Comparison of ENCODE assay signal across 24 cellular contexts in genomic region chr1:62727656-62728396, GRCh38. TPM values are rescaled to one million over a fixed set of nuclear protein-coding genes. Genes with fewer than 3 reads are reported as not detected.
A peak's percentile ranks its signal among the peaks of the same experiment; 100 is the strongest.
DNase-seq lines count a peak whose midpoint lies in the region; ATAC-seq and TF ChIP-seq lines count a peak whose summit lies in the region.
"Had no signal": no experiment of that assay in that cellular context is flagged by ENCODE, and none has a peak within 500 bp of the region (broad histone marks: within the 10 kb centered on the region; RNA-seq: fewer than 3 reads in every experiment).

No MANE protein-coding gene starts in this region.

- no peaks in the 10 kb centered on the region for H3K36me3 Mint-ChIP-seq in GM23338 (ENCODE audit: low read depth)
- H3K36me3 Mint-ChIP-seq in activated T-helper 2 cell treated with anti-CD3 and anti-CD28 coated beads, Interferon-gamma antibody, Interleukin-2, Interleukin-4, amounts not matched to agents 10 μg/mL and 5 μg/mL and 100 μg/mL, durations not matched to agents 14 hours and 24 hours and 36 hours (ENCODE audit: low read depth), result no peaks in the 10 kb centered on the region

- TF ChIP-seq POLR2A in uterus (IDR thresholded peaks at IDR 0.05), result no peak

- H3K36me3 ChIP-seq in ACC112 (ENCODE audit: insufficient read depth, low read length) (no peaks in the 10 kb centered on the region), GM23338 (ENCODE audit: insufficient read depth) (no peaks in the 10 kb centered on the region), ascending aorta (no peaks in the 10 kb centered on the region), uterus (no peaks in the 10 kb centered on the region)
- H3K36me3 ChIP-seq: SJSA1, upper lobe of left lung had no signal

- H4K20me1 ChIP-seq in GM23338 (replicated peaks; ENCODE audit: insufficient read depth), result no peaks in the 10 kb centered on the region

- H3K27me3 ChIP-seq in ACC112 (ENCODE audit: insufficient read depth, low read length) (no peaks in the 10 kb centered on the region), GM23338 (ENCODE audit: insufficient read depth) (no peaks in the 10 kb centered on the region), ascending aorta (no peaks in the 10 kb centered on the region), uterus (no peaks in the 10 kb centered on the region)
- H3K27me3 ChIP-seq: SJSA1, upper lobe of left lung had no signal

- no peaks in the 10 kb centered on the region for H3K27me3 Mint-ChIP-seq in GM23338 (ENCODE audit: insufficient read depth, low read depth, poor library complexity)
- H3K27me3 Mint-ChIP-seq in activated T-helper 2 cell treated with anti-CD3 and anti-CD28 coated beads, Interferon-gamma antibody, Interleukin-2, Interleukin-4, amounts not matched to agents 10 μg/mL and 5 μg/mL and 100 μg/mL, durations not matched to agents 14 hours and 24 hours and 36 hours (ENCODE audit: low read depth), result peaks cover 8% of the 10 kb centered on the region
- H3K27me3 Mint-ChIP-seq: activated CD4-positive, alpha-beta T cell treated with anti-CD3 and anti-CD28 coated beads for 36 hours had no signal

- peaks cover 45% of the 10 kb centered on the region for H3K4me1 Mint-ChIP-seq in GM23338
- H3K4me1 Mint-ChIP-seq in activated T-helper 2 cell treated with anti-CD3 and anti-CD28 coated beads, Interferon-gamma antibody, Interleukin-2, Interleukin-4, amounts not matched to agents 10 μg/mL and 5 μg/mL and 100 μg/mL, durations not matched to agents 14 hours and 24 hours and 36 hours (ENCODE audit: low read depth), result peaks cover 6% of the 10 kb centered on the region

- H3K9me3 ChIP-seq in ascending aorta (no peaks in the 10 kb centered on the region), uterus (no peaks in the 10 kb centered on the region)
- H3K9me3 ChIP-seq: SJSA1, upper lobe of left lung had no signal

- peak; percentile 31; the same call in 2 of the 3 replicates for ATAC-seq in GM23338
- ATAC-seq: activated CD4-positive, alpha-beta T cell treated with anti-CD3 and anti-CD28 coated beads for 36 hours had no signal

- no peak for TF ChIP-seq CTCF in GM23338 (conservative IDR thresholded peaks at IDR 0.05; ENCODE audit: low read depth in 2 of 2)
- no peak for TF ChIP-seq CTCF in ascending aorta (IDR thresholded peaks at IDR 0.05)
- no peak for TF ChIP-seq CTCF in uterus (IDR thresholded peaks at IDR 0.05)

- no peaks in the 10 kb centered on the region for H3K9me2 ChIP-seq in GM23338 (ENCODE audit: insufficient read depth)

- DNase-seq in GM23338 (ENCODE audit: low spot score) (peak; percentile 61), ascending aorta (ENCODE audit: low spot score in 2 of 2) (no peak), iPS-NIHi11 (ENCODE audit: low spot score) (peak; percentile 26), KG1 (lab: John Stamatoyannopoulos, UW) (no peak), uterus (no peak)
- no peak for DNase-seq in activated naive CD4-positive, alpha-beta T cell treated with Interleukin-2 at 50 U/mL for 16 hours
- no peak for DNase-seq in activated T-helper 2 cell treated with anti-CD3 and anti-CD28 coated beads, Interferon-gamma antibody, Interleukin-2, Interleukin-4, amounts not matched to agents 10 μg/mL and 5 μg/mL and 100 μg/mL, durations not matched to agents 14 hours and 24 hours and 36 hours (ENCODE audit: low spot score)
- DNase-seq: activated CD4-positive, alpha-beta T cell treated with anti-CD3 and anti-CD28 coated beads for 36 hours; activated gamma-delta T cell treated with Interleukin-2 at 50 U/mL for 16 hours; aorta; islet precursor cell; KBM-7; NCI-H1092; NCI-H2081; NCI-H524 treated with DMSO at 0.1 percent for 48 hours; nephron progenitor cell; retina; T-helper 9 cell; upper lobe of left lung had no signal

- no peaks in the 10 kb centered on the region; the same call in 1 of the 2 replicates for H3F3A ChIP-seq in GM23338 (replicated peaks; ENCODE audit: low read depth)

- H3K9me3 Mint-ChIP-seq in GM23338, result no peaks in the 10 kb centered on the region
- H3K9me3 Mint-ChIP-seq in activated T-helper 2 cell treated with anti-CD3 and anti-CD28 coated beads, Interferon-gamma antibody, Interleukin-2, Interleukin-4, amounts not matched to agents 10 μg/mL and 5 μg/mL and 100 μg/mL, durations not matched to agents 14 hours and 24 hours and 36 hours, result no peaks in the 10 kb centered on the region
- H3K9me3 Mint-ChIP-seq: nephron progenitor cell; stimulated activated naive CD8-positive, alpha-beta T cell treated with anti-CD3 and anti-CD28 coated beads, Interleukin-15, Interleukin-2, amounts not matched to agents 100 ng/mL and 50 ng/mL, for 24 hours had no signal

- H3K4me1 ChIP-seq in ACC112 (ENCODE audit: control insufficient read depth, insufficient read depth, low read length, unreplicated experiment), result peaks cover 31% of the 10 kb centered on the region
- peaks cover 17% of the 10 kb centered on the region for H3K4me1 ChIP-seq in GM23338 (ENCODE audit: insufficient read depth)
- H3K4me1 ChIP-seq in ascending aorta, result peaks cover 0 to 16% of the 10 kb centered on the region in 2 donors
- H3K4me1 ChIP-seq in uterus, result no peaks in the 10 kb centered on the region

- no peak overlapping the region for H3K4me2 ChIP-seq in GM23338

- no peak overlapping the region for H3K4me3 Mint-ChIP-seq in GM23338
- no peak overlapping the region for H3K4me3 Mint-ChIP-seq in activated T-helper 2 cell treated with anti-CD3 and anti-CD28 coated beads, Interferon-gamma antibody, Interleukin-2, Interleukin-4, amounts not matched to agents 10 μg/mL and 5 μg/mL and 100 μg/mL, durations not matched to agents 14 hours and 24 hours and 36 hours (ENCODE audit: low read depth)
- H3K4me3 Mint-ChIP-seq: activated CD4-positive, alpha-beta T cell treated with anti-CD3 and anti-CD28 coated beads for 36 hours; nephron progenitor cell; stimulated activated naive CD8-positive, alpha-beta T cell treated with anti-CD3 and anti-CD28 coated beads, Interleukin-15, Interleukin-2, amounts not matched to agents 100 ng/mL and 50 ng/mL, for 24 hours had no signal

- H3K27ac ChIP-seq in ACC112 (ENCODE audit: low read depth, low read length) (peak overlapping the region; percentile 12), GM23338 (ENCODE audit: low read depth) (peak overlapping the region; percentile 42; the same call in 1 of the 2 replicates), ascending aorta (peak overlapping the region; percentile 29 to 42), uterus (no peak overlapping the region)
- H3K27ac ChIP-seq: coronary artery, HL-60, SJSA1, upper lobe of left lung had no signal

- no peak overlapping the region for H3K27ac Mint-ChIP-seq in GM23338
- no peak overlapping the region for H3K27ac Mint-ChIP-seq in activated T-helper 2 cell treated with anti-CD3 and anti-CD28 coated beads, Interferon-gamma antibody, Interleukin-2, Interleukin-4, amounts not matched to agents 10 μg/mL and 5 μg/mL and 100 μg/mL, durations not matched to agents 14 hours and 24 hours and 36 hours
- H3K27ac Mint-ChIP-seq: activated CD4-positive, alpha-beta T cell treated with anti-CD3 and anti-CD28 coated beads for 36 hours; stimulated activated naive CD8-positive, alpha-beta T cell treated with anti-CD3 and anti-CD28 coated beads, Interleukin-15, Interleukin-2, amounts not matched to agents 100 ng/mL and 50 ng/mL, for 24 hours had no signal

- no peak overlapping the region for H3K4me3 ChIP-seq in ACC112 (ENCODE audit: low read depth, low read length)
- H3K4me3 ChIP-seq in GM23338, result no peak overlapping the region
- no peak overlapping the region for H3K4me3 ChIP-seq in ascending aorta
- H3K4me3 ChIP-seq in uterus, result no peak overlapping the region
- H3K4me3 ChIP-seq: coronary artery, SJSA1, upper lobe of left lung had no signal

- H2AFZ ChIP-seq in ACC112 (ENCODE audit: low read length, unreplicated experiment) (no peak overlapping the region), GM23338 (no peak overlapping the region)

- intact Hi-C loops in ascending aorta (cut with DNase I), result loop anchor here (5.0 kb wide), 1 partner anchor 41 kb away; the partner anchor contains the start of gene DOCK7
- intact Hi-C loops in activated T-helper 2 cell treated with anti-CD3 and anti-CD28 coated beads, Interferon-gamma antibody, Interleukin-2, Interleukin-4, amounts not matched to agents 10 μg/mL and 5 μg/mL and 100 μg/mL, durations not matched to agents 14 hours and 24 hours and 36 hours (cut with micrococcal nuclease), result no loop called here
- intact Hi-C loops in uterus (cut with DNase I; ENCODE audit: low total_unique reads), result no loop called here

- H3K79me2 ChIP-seq in ACC112 (ENCODE audit: control insufficient read depth, insufficient read depth, low read length, unreplicated experiment), result no peaks in the 10 kb centered on the region
- H3K79me2 ChIP-seq in GM23338 (replicated peaks; ENCODE audit: insufficient read depth), result no peaks in the 10 kb centered on the region

TF ChIP-seq in GM23338, 12 proteins besides CTCF, POLR2A, EP300 and RAD21 (continues in another document):
- no peak for TF ChIP-seq POLR2AphosphoS5 (IDR thresholded peaks at IDR 0.05; ENCODE audit: low read depth)
- TF ChIP-seq NANOG (IDR thresholded peaks at IDR 0.05; ENCODE audit: borderline replicate concordance), result no peak
- TF ChIP-seq EZH2phosphoT487 (IDR thresholded peaks at IDR 0.05; ENCODE audit: unreplicated experiment), result no peak

RNA-seq across cellular contexts. Expression of gene DOCK7, which starts 39.6 kb away (rescaled TPM):
- total RNA-seq in GM23338 (2014; rRNA removed; shearing (Covaris generic)), result 37.3 and 37.4 TPM in 2 replicates
- polyA plus RNA-seq in GM23338 (2016; fragmentation: Nextera tagmentation; extraction: Ambion mirVana), result 11.9 and 20.5 TPM in 2 replicates
- 46.0 TPM for total RNA-seq in ascending aorta
- 17.8 and 21.2 TPM in 2 replicates for total RNA-seq in activated T-helper 2 cell treated with anti-CD3 and anti-CD28 coated beads, Interferon-gamma antibody, Interleukin-2, Interleukin-4, amounts not matched to agents 10 μg/mL and 5 μg/mL and 100 μg/mL, durations not matched to agents 14 hours and 24 hours and 36 hours
- 100 to 1,000 TPM in 2 of 4 donors, 10 to 100 TPM in 2; 17.9 to 134 (median 77.9) TPM for total RNA-seq in uterus

RNA-seq across cellular contexts. Expression of gene ATG4C, which starts 56.1 kb away (rescaled TPM):
- total RNA-seq in GM23338 (2014; rRNA removed; shearing (Covaris generic)), result 15.7 and 22.1 TPM in 2 replicates
- polyA plus RNA-seq in GM23338 (2016; fragmentation: Nextera tagmentation; extraction: Ambion mirVana), result 13.7 and 18.6 TPM in 2 replicates
- total RNA-seq in ascending aorta (9.7 TPM), uterus (10 to 100 TPM; 11.5 to 81.5 (median 50.4) TPM)
- 8.2 and 10.1 TPM in 2 replicates for total RNA-seq in activated T-helper 2 cell treated with anti-CD3 and anti-CD28 coated beads, Interferon-gamma antibody, Interleukin-2, Interleukin-4, amounts not matched to agents 10 μg/mL and 5 μg/mL and 100 μg/mL, durations not matched to agents 14 hours and 24 hours and 36 hours

Comparison
In these comparisons a context has a peak if more than half of its experiments do, and no peak if none do; other contexts are left out.
1. H3K27ac ChIP-seq: peak in ACC112 (single experiment), GM23338 (single experiment) and ascending aorta (2 of 2); none in uterus (0 of 2).
2. DNase-seq: peak in GM23338 (single experiment) and iPS-NIHi11 (single experiment); none in ascending aorta (0 of 2), activated naive CD4-positive, alpha-beta T cell treated with Interleukin-2 at 50 U/mL for 16 hours (single experiment), activated T-helper 2 cell treated with anti-CD3 and anti-CD28 coated beads, Interferon-gamma antibody, Interleukin-2, Interleukin-4, amounts not matched to agents 10 μg/mL and 5 μg/mL and 100 μg/mL, durations not matched to agents 14 hours and 24 hours and 36 hours (single experiment), KG1 (single experiment) and uterus (0 of 2).